ENCODE assay signal across 28 cellular contexts in genomic region chr2:227823922-227824321, GRCh38.
"Had no signal": no experiment of that assay in that cellular context is flagged by ENCODE, and none has a peak within 500 bp of the region (broad histone marks: within the 10 kb centered on the region; RNA-seq: fewer than 3 reads in every experiment).

No MANE protein-coding gene starts in this region.

- H3K4me3 Mint-ChIP-seq: dendritic cell treated with granulocyte-macrophage colony-stimulating factor and Interleukin-4, amounts not matched to agents 40 ng/mL and 50 ng/mL, for 4 days; effector memory CD8-positive, alpha-beta T cell; endodermal cell had no signal

- H3K27ac ChIP-seq: colonic mucosa, coronary artery, dorsolateral prefrontal cortex, epithelial cell of prostate, esophagus muscularis mucosa, esophagus squamous epithelium, foreskin keratinocyte, gastrocnemius medialis, gastroesophageal sphincter, heart left ventricle, heart right ventricle had no signal

- H3K36me3 ChIP-seq: colonic mucosa, esophagus muscularis mucosa, esophagus squamous epithelium, gastrocnemius medialis, gastroesophageal sphincter, heart left ventricle, heart right ventricle had no signal

- H3K9me3 Mint-ChIP-seq: endodermal cell had no signal

- H3K27ac Mint-ChIP-seq: dendritic cell treated with granulocyte-macrophage colony-stimulating factor and Interleukin-4, amounts not matched to agents 40 ng/mL and 50 ng/mL, for 4 days; effector memory CD8-positive, alpha-beta T cell; endodermal cell had no signal

- H3K9me3 ChIP-seq: colonic mucosa, esophagus muscularis mucosa, esophagus squamous epithelium, gastrocnemius medialis, gastroesophageal sphincter, heart left ventricle, heart right ventricle had no signal

- H3K4me1 ChIP-seq: gastrocnemius medialis, gastroesophageal sphincter had no signal

- FAIRE-seq: colon, endometrium, endothelial cell of umbilical vein, frontal cortex had no signal

- DNase-seq: colonic mucosa; cortex of kidney; dermis blood vessel endothelial cell; dorsolateral prefrontal cortex; effector CD4-positive, alpha-beta T cell; effector CD8-positive, alpha-beta T cell; effector memory CD4-positive, alpha-beta T cell; effector memory CD8-positive, alpha-beta T cell; endodermal cell; erythroblast; esophagus squamous epithelium; foreskin keratinocyte; foreskin melanocyte; gastrocnemius medialis; glutamatergic neuron; head of caudate nucleus; heart left ventricle; heart right ventricle had no signal

- H3K4me3 ChIP-seq: colonic mucosa, coronary artery, dorsolateral prefrontal cortex, esophagus muscularis mucosa, esophagus squamous epithelium, gastrocnemius medialis, gastroesophageal sphincter, heart left ventricle, heart right ventricle had no signal

- H3K4me1 Mint-ChIP-seq: endodermal cell had no signal

- ATAC-seq: effector memory CD8-positive, alpha-beta T cell; esophagus mucosa; foreskin keratinocyte; gastrocnemius medialis; gastroesophageal sphincter; heart left ventricle; heart right ventricle had no signal
